Comparison of ENCODE assay signal across 22 cellular contexts in the genomic region with DNA sequence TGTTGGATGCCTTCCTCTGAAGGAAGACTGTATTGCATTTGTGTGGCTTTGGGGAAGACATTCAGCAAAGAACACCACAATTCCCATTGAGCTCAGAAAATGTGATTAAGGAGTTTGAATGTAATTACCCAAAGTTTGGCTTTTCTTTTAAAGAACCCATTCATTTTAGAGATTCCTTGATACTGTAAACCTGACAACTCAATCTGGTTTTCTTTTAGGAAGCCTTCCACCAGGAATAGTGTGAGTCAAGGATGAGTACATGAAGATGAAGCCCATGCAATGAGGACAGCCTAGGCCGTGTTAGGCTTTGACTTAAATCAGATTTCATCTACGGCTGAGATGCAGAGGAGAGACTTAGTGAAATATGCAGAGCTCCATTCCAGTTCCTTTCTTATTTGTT.
DNase-seq lines count a peak whose midpoint lies in the region; ATAC-seq and TF ChIP-seq lines count a peak whose summit lies in the region.
"Had no signal": no experiment of that assay in that cellular context is flagged by ENCODE, and none has a peak within 500 bp of the region (broad histone marks: within the 10 kb centered on the region; RNA-seq: fewer than 3 reads in every experiment).

No MANE protein-coding gene starts in this region.

- H3K9me3 ChIP-seq in osteoblast (ENCODE audit: low read depth, low read length) = no peaks in the 10 kb centered on the region
- H3K9me3 ChIP-seq: pancreas had no signal

- H3K4me1 ChIP-seq in osteoblast (ENCODE audit: insufficient read depth, low read length) = peaks cover 21% of the 10 kb centered on the region
- H3K4me1 ChIP-seq in GM23338 (ENCODE audit: insufficient read depth) = no peaks in the 10 kb centered on the region
- H3K4me1 ChIP-seq: pancreas had no signal

- H3K27ac Mint-ChIP-seq in HFFc6 (peak overlapping the region; percentile 42), GM23338 (no peak overlapping the region)
- H3K27ac Mint-ChIP-seq: activated naive CD4-positive, alpha-beta T cell treated with anti-CD3 and anti-CD28 coated beads, Interleukin-2, amount 10 ng/mL, durations not matched to agents 7 days and 5 days; activated T-helper 17 cell treated with anti-CD3 and anti-CD28 coated beads, Interleukin-2, amount 50 U/mL, for 72 hours; stimulated activated effector memory CD8-positive, alpha-beta T cell treated with anti-CD3 and anti-CD28 coated beads, Interleukin-12 subunit alpha, Interleukin-12 subunit beta, amount 100 ng/mL, for 72 hours had no signal

- no peaks in the 10 kb centered on the region for H3F3A ChIP-seq in GM23338 (replicated peaks; ENCODE audit: low read depth)

- H3K4me3 ChIP-seq in fibroblast of mammary gland (ENCODE audit: control insufficient read depth, low read depth, low read length) = no peak overlapping the region
- no peak overlapping the region for H3K4me3 ChIP-seq in osteoblast (ENCODE audit: insufficient read depth, low read length)
- H3K4me3 ChIP-seq in GM23338 = no peak overlapping the region
- H3K4me3 ChIP-seq: pancreas had no signal

- no peaks in the 10 kb centered on the region for H3K36me3 Mint-ChIP-seq in HFFc6 (ENCODE audit: low read depth)
- no peaks in the 10 kb centered on the region for H3K36me3 Mint-ChIP-seq in GM23338 (ENCODE audit: low read depth)
- H3K36me3 Mint-ChIP-seq: activated naive CD4-positive, alpha-beta T cell treated with anti-CD3 and anti-CD28 coated beads, Interleukin-2, amount 10 ng/mL, durations not matched to agents 7 days and 5 days; stimulated activated effector memory CD8-positive, alpha-beta T cell treated with anti-CD3 and anti-CD28 coated beads, Interleukin-12 subunit alpha, Interleukin-12 subunit beta, amount 100 ng/mL, for 72 hours had no signal

- H3K27me3 Mint-ChIP-seq in HFFc6 (ENCODE audit: insufficient read depth) (no peaks in the 10 kb centered on the region), GM23338 (ENCODE audit: insufficient read depth, low read depth, poor library complexity) (peaks cover under 1% of the 10 kb centered on the region)
- H3K27me3 Mint-ChIP-seq: activated naive CD4-positive, alpha-beta T cell treated with anti-CD3 and anti-CD28 coated beads, Interleukin-2, amount 10 ng/mL, durations not matched to agents 7 days and 5 days; activated T-helper 17 cell treated with anti-CD3 and anti-CD28 coated beads, Interleukin-2, amount 50 U/mL, for 72 hours had no signal

- no peaks in the 10 kb centered on the region for H3K9me3 Mint-ChIP-seq in HFFc6
- no peaks in the 10 kb centered on the region for H3K9me3 Mint-ChIP-seq in GM23338
- H3K9me3 Mint-ChIP-seq: activated naive CD4-positive, alpha-beta T cell treated with anti-CD3 and anti-CD28 coated beads, Interleukin-2, amount 10 ng/mL, durations not matched to agents 7 days and 5 days; activated T-helper 17 cell treated with anti-CD3 and anti-CD28 coated beads, Interleukin-2, amount 50 U/mL, for 72 hours; H9; stimulated activated effector memory CD8-positive, alpha-beta T cell treated with anti-CD3 and anti-CD28 coated beads, Interleukin-12 subunit alpha, Interleukin-12 subunit beta, amount 100 ng/mL, for 72 hours had no signal

- H3K4me1 Mint-ChIP-seq in HFFc6 (ENCODE audit: low read depth) = peaks cover 28% of the 10 kb centered on the region
- no peaks in the 10 kb centered on the region for H3K4me1 Mint-ChIP-seq in GM23338
- H3K4me1 Mint-ChIP-seq: activated T-helper 17 cell treated with anti-CD3 and anti-CD28 coated beads, Interleukin-2, amount 50 U/mL, for 72 hours; H9; stimulated activated effector memory CD8-positive, alpha-beta T cell treated with anti-CD3 and anti-CD28 coated beads, Interleukin-12 subunit alpha, Interleukin-12 subunit beta, amount 100 ng/mL, for 72 hours had no signal

- peak overlapping the region; percentile 74 for H3K27ac ChIP-seq in osteoblast (ENCODE audit: low read depth, low read length)
- no peak overlapping the region for H3K27ac ChIP-seq in GM23338 (ENCODE audit: low read depth)
- H3K27ac ChIP-seq: pancreas, WERI-Rb-1 had no signal

- H4K20me1 ChIP-seq in osteoblast (ENCODE audit: insufficient read depth, low read length) (no peaks in the 10 kb centered on the region), GM23338 (replicated peaks; ENCODE audit: insufficient read depth) (no peaks in the 10 kb centered on the region)

- no peaks in the 10 kb centered on the region for H3K9me2 ChIP-seq in GM23338 (ENCODE audit: insufficient read depth)

- no peak for TF ChIP-seq CTCF in HFFc6 (IDR thresholded peaks at IDR 0.05)
- TF ChIP-seq CTCF in fibroblast of mammary gland (conservative IDR thresholded peaks at IDR 0.05; ENCODE audit: control insufficient read depth, insufficient read depth, low read depth, low read length) = no peak
- TF ChIP-seq CTCF in osteoblast (IDR thresholded peaks at IDR 0.05; ENCODE audit: extremely low read depth, low read depth, low read length) = no peak
- no peak for TF ChIP-seq CTCF in GM23338 (conservative IDR thresholded peaks at IDR 0.05; ENCODE audit: low read depth in 2 of 2)

- H3K36me3 ChIP-seq in osteoblast (ENCODE audit: insufficient read depth, low read length) (no peaks in the 10 kb centered on the region), GM23338 (ENCODE audit: insufficient read depth) (no peaks in the 10 kb centered on the region)
- H3K36me3 ChIP-seq: pancreas, WERI-Rb-1 had no signal

- no peak overlapping the region for H3K4me3 Mint-ChIP-seq in HFFc6
- H3K4me3 Mint-ChIP-seq in GM23338 = no peak overlapping the region
- H3K4me3 Mint-ChIP-seq: activated naive CD4-positive, alpha-beta T cell treated with anti-CD3 and anti-CD28 coated beads, Interleukin-2, amount 10 ng/mL, durations not matched to agents 7 days and 5 days; activated T-helper 17 cell treated with anti-CD3 and anti-CD28 coated beads, Interleukin-2, amount 50 U/mL, for 72 hours; H9; stimulated activated effector memory CD8-positive, alpha-beta T cell treated with anti-CD3 and anti-CD28 coated beads, Interleukin-12 subunit alpha, Interleukin-12 subunit beta, amount 100 ng/mL, for 72 hours had no signal

- H3K79me2 ChIP-seq in osteoblast (ENCODE audit: insufficient read depth, low read length) = no peaks in the 10 kb centered on the region
- H3K79me2 ChIP-seq in GM23338 (replicated peaks; ENCODE audit: insufficient read depth) = no peaks in the 10 kb centered on the region

- H2AFZ ChIP-seq in osteoblast (ENCODE audit: low read length) (no peak overlapping the region), GM23338 (no peak overlapping the region)

- peak; percentile 5 for DNase-seq in EL
- DNase-seq in HFFc6 = no peak
- peak; percentile 88 for DNase-seq in fibroblast of mammary gland (ENCODE audit: low read depth)
- DNase-seq in osteoblast (ENCODE audit: insufficient read length, low spot score, missing footprints) = no peak
- no peak for DNase-seq in NCI-H1417 (lab: John Stamatoyannopoulos, UW)
- no peak for DNase-seq in GM23338 (ENCODE audit: low spot score)
- DNase-seq: activated CD4-positive, alpha-beta T cell treated with anti-CD3 and anti-CD28 coated beads for 48 hours; activated naive CD4-positive, alpha-beta T cell treated with anti-CD3 and anti-CD28 coated beads, Interleukin-2, amount 10 ng/mL, durations not matched to agents 7 days and 5 days; amniotic stem cell; DMS79 treated with DMSO at 0.1 percent for 48 hours; H9; kidney; NCI-H1092; NCI-H1694 treated with DMSO at 0.1 percent for 48 hours; NCI-H446 treated with DMSO at 0.1 percent for 48 hours; pancreas; substantia nigra; T1000; WERI-Rb-1 had no signal

- H3K27me3 ChIP-seq in osteoblast (ENCODE audit: insufficient read depth, low read length) (no peaks in the 10 kb centered on the region), GM23338 (ENCODE audit: insufficient read depth) (no peaks in the 10 kb centered on the region)
- H3K27me3 ChIP-seq: pancreas had no signal

- peak overlapping the region; percentile 24 for H3K4me2 ChIP-seq in osteoblast (ENCODE audit: insufficient read depth, low read length)
- no peak overlapping the region for H3K4me2 ChIP-seq in GM23338

- ATAC-seq in GM23338 (no peak), GM19324 (IDR thresholded peaks at IDR 0.05; ENCODE audit: low FRiP score, unreplicated experiment) (no peak)
- ATAC-seq: activated T-helper 17 cell treated with anti-CD3 and anti-CD28 coated beads, Interleukin-2, amount 50 U/mL, for 72 hours; stimulated activated effector memory CD8-positive, alpha-beta T cell treated with anti-CD3 and anti-CD28 coated beads, Interleukin-12 subunit alpha, Interleukin-12 subunit beta, amount 100 ng/mL, for 72 hours had no signal

TF ChIP-seq in GM23338, 12 proteins besides CTCF, POLR2A, EP300 and RAD21 (continues in another document):
- no peak for TF ChIP-seq ZNF114 (CRISPR knock-in tag; IDR thresholded peaks at IDR 0.05)
- no peak for TF ChIP-seq EZH2 (IDR thresholded peaks at IDR 0.05; ENCODE audit: low read depth, unreplicated experiment)
- TF ChIP-seq, protein P1, sequence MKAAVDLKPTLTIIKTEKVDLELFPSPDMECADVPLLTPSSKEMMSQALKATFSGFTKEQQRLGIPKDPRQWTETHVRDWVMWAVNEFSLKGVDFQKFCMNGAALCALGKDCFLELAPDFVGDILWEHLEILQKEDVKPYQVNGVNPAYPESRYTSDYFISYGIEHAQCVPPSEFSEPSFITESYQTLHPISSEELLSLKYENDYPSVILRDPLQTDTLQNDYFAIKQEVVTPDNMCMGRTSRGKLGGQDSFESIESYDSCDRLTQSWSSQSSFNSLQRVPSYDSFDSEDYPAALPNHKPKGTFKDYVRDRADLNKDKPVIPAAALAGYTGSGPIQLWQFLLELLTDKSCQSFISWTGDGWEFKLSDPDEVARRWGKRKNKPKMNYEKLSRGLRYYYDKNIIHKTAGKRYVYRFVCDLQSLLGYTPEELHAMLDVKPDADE (IDR thresholded peaks at IDR 0.05) = no peak
- no peak for TF ChIP-seq ZNF331 (CRISPR knock-in tag; IDR thresholded peaks at IDR 0.05; ENCODE audit: low read depth)
- TF ChIP-seq NANOG (IDR thresholded peaks at IDR 0.05; ENCODE audit: borderline replicate concordance) = no peak
- no peak for TF ChIP-seq STAT1 (IDR thresholded peaks at IDR 0.05; ENCODE audit: unreplicated experiment)
- TF ChIP-seq EZH2phosphoT487 (IDR thresholded peaks at IDR 0.05; ENCODE audit: unreplicated experiment) = no peak

Comparison
In these comparisons a context has a peak if more than half of its experiments do, and no peak if none do; other contexts are left out.
1. DNase-seq: peak in EL (single experiment) and fibroblast of mammary gland (single experiment); none in HFFc6 (single experiment), osteoblast (single experiment), NCI-H1417 (0 of 3) and GM23338 (single experiment).